10 cellular contexts compared by ENCODE assay signal in genomic region chr7:120554960-120555571, GRCh38.
DNase-seq lines count a peak whose midpoint lies in the region; ATAC-seq and TF ChIP-seq lines count a peak whose summit lies in the region.
"Had no signal": no experiment of that assay in that cellular context is flagged by ENCODE, and none has a peak within 500 bp of the region (broad histone marks: within the 10 kb centered on the region; RNA-seq: fewer than 3 reads in every experiment).

No MANE protein-coding gene starts in this region.

- BruUV-seq in Panc1 (replicated peaks; lab: Mats Ljungman, UMichigan) = no TSS peak

- H3K4me3 Mint-ChIP-seq in activated CD8-positive, alpha-beta T cell treated with anti-CD3 and anti-CD28 coated beads for 36 hours = no peak overlapping the region
- H3K4me3 Mint-ChIP-seq in activated CD8-positive, alpha-beta T cell treated with anti-CD3 and anti-CD28 coated beads, Interleukin-2, amount 10 ng/mL, durations not matched to agents 7 days and 5 days = no peak overlapping the region
- H3K4me3 Mint-ChIP-seq in CD8-positive, alpha-beta memory T cell = no peak overlapping the region
- H3K4me3 Mint-ChIP-seq: CD4-positive, CD25-positive, alpha-beta regulatory T cell; dendritic cell treated with granulocyte-macrophage colony-stimulating factor and Interleukin-4, amounts not matched to agents 40 ng/mL and 50 ng/mL, for 4 days had no signal

- POLR2A ChIA-PET in activated CD8-positive, alpha-beta T cell treated with anti-CD3 and anti-CD28 coated beads for 36 hours (lab: Charles Lee) = no interaction called here
- POLR2A ChIA-PET in activated CD8-positive, alpha-beta T cell treated with anti-CD3 and anti-CD28 coated beads, Interleukin-2, amount 10 ng/mL, durations not matched to agents 7 days and 5 days (lab: Charles Lee) = no interaction called here
- POLR2A ChIA-PET in Panc1 (lab: Charles Lee) = no interaction called here
- POLR2A ChIA-PET in CD8-positive, alpha-beta memory T cell (lab: Charles Lee) = no interaction called here

- H3K4me3 ChIP-seq in Panc1 (ENCODE audit: low read depth in 2 of 2, low read length in 2 of 2) (no peak overlapping the region), epithelial cell of proximal tubule (ENCODE audit: low read depth, low read length) (no peak overlapping the region), ovary (no peak overlapping the region)
- H3K4me3 ChIP-seq in CD8-positive, alpha-beta memory T cell (ENCODE audit: low read length) = no peak overlapping the region

- TF ChIP-seq CTCF in activated CD8-positive, alpha-beta T cell treated with anti-CD3 and anti-CD28 coated beads for 36 hours (IDR thresholded peaks at IDR 0.05) = no peak
- TF ChIP-seq CTCF in Panc1 (IDR thresholded peaks at IDR 0.05) (peak; percentile 67), epithelial cell of proximal tubule (conservative IDR thresholded peaks at IDR 0.05; ENCODE audit: low read depth, low read length) (peak; percentile 92), ovary (IDR thresholded peaks at IDR 0.05) (peak; percentile 18 to 26 (median 26))

- no peak overlapping the region for H3K27ac Mint-ChIP-seq in activated CD8-positive, alpha-beta T cell treated with anti-CD3 and anti-CD28 coated beads for 36 hours
- H3K27ac Mint-ChIP-seq in activated CD8-positive, alpha-beta T cell treated with anti-CD3 and anti-CD28 coated beads, Interleukin-2, amount 10 ng/mL, durations not matched to agents 7 days and 5 days = no peak overlapping the region
- H3K27ac Mint-ChIP-seq in CD8-positive, alpha-beta memory T cell = no peak overlapping the region
- H3K27ac Mint-ChIP-seq: CD4-positive, CD25-positive, alpha-beta regulatory T cell; dendritic cell treated with granulocyte-macrophage colony-stimulating factor and Interleukin-4, amounts not matched to agents 40 ng/mL and 50 ng/mL, for 4 days had no signal

- no peak for ATAC-seq in activated CD8-positive, alpha-beta T cell treated with anti-CD3 and anti-CD28 coated beads for 36 hours
- no peak for ATAC-seq in activated CD8-positive, alpha-beta T cell treated with anti-CD3 and anti-CD28 coated beads, Interleukin-2, amount 10 ng/mL, durations not matched to agents 7 days and 5 days
- ATAC-seq in Panc1 = peak; percentile 76; the same call in 1 of the 2 replicates

- TF ChIP-seq POLR2A in ovary (IDR thresholded peaks at IDR 0.05) = no peak

- no peaks in the 10 kb centered on the region for H3K4me1 ChIP-seq in Panc1 (ENCODE audit: control insufficient read depth, insufficient read depth, low read length)
- H3K4me1 ChIP-seq in ovary (ENCODE audit: insufficient read depth) = no peaks in the 10 kb centered on the region
- no peaks in the 10 kb centered on the region for H3K4me1 ChIP-seq in CD8-positive, alpha-beta memory T cell (ENCODE audit: insufficient read depth, low read length)

- no peaks in the 10 kb centered on the region for H3K9me3 Mint-ChIP-seq in activated CD8-positive, alpha-beta T cell treated with anti-CD3 and anti-CD28 coated beads for 36 hours
- no peaks in the 10 kb centered on the region for H3K9me3 Mint-ChIP-seq in activated CD8-positive, alpha-beta T cell treated with anti-CD3 and anti-CD28 coated beads, Interleukin-2, amount 10 ng/mL, durations not matched to agents 7 days and 5 days (ENCODE audit: insufficient read depth)
- peaks cover 0 to 22% (median 0%) of the 10 kb centered on the region in 5 donors for H3K9me3 Mint-ChIP-seq in CD8-positive, alpha-beta memory T cell
- H3K9me3 Mint-ChIP-seq: dendritic cell treated with granulocyte-macrophage colony-stimulating factor and Interleukin-4, amounts not matched to agents 40 ng/mL and 50 ng/mL, for 4 days had no signal

- DNase-seq in activated CD8-positive, alpha-beta T cell treated with anti-CD3 and anti-CD28 coated beads for 36 hours = peak; percentile 38
- no peak for DNase-seq in activated CD8-positive, alpha-beta T cell treated with anti-CD3 and anti-CD28 coated beads, Interleukin-2, amount 10 ng/mL, durations not matched to agents 7 days and 5 days
- DNase-seq in H4 (ENCODE audit: low spot score) (peak; percentile 63), KBM-7 (peak; percentile 47), Panc1 (ENCODE audit: low read depth, low spot score) (peak; percentile 18), epithelial cell of proximal tubule (ENCODE audit: low read depth) (no peak), ovary (peak in 3 of 5 donors; percentile 14 to 42 (median 19))
- no peak for DNase-seq in CD8-positive, alpha-beta memory T cell

- in situ Hi-C loops in KBM-7 (cut with MboI; ENCODE audit: low pct_unique_long_range_greater_than_20kb, low sequenced_read_pairs) (no loop called here), Panc1 (cut with HindIII; ENCODE audit: low pct_unique_long_range_greater_than_20kb, low sequenced_read_pairs) (no loop called here)

- no peaks in the 10 kb centered on the region for H3K4me1 Mint-ChIP-seq in activated CD8-positive, alpha-beta T cell treated with anti-CD3 and anti-CD28 coated beads for 36 hours (ENCODE audit: low read depth)
- no peaks in the 10 kb centered on the region for H3K4me1 Mint-ChIP-seq in activated CD8-positive, alpha-beta T cell treated with anti-CD3 and anti-CD28 coated beads, Interleukin-2, amount 10 ng/mL, durations not matched to agents 7 days and 5 days (ENCODE audit: low read depth)
- H3K4me1 Mint-ChIP-seq in CD8-positive, alpha-beta memory T cell = no peaks in the 10 kb centered on the region
- H3K4me1 Mint-ChIP-seq: CD4-positive, CD25-positive, alpha-beta regulatory T cell had no signal

- no peak for TF ChIP-seq EP300 in ovary (IDR thresholded peaks at IDR 0.05)

- H3K27me3 ChIP-seq in Panc1 (ENCODE audit: control insufficient read depth, insufficient read depth, low read length) (no peaks in the 10 kb centered on the region), ovary (no peaks in the 10 kb centered on the region)
- no peaks in the 10 kb centered on the region for H3K27me3 ChIP-seq in CD8-positive, alpha-beta memory T cell (ENCODE audit: insufficient read depth, low read length, poor library complexity, severe bottlenecking)

- H3K27me3 Mint-ChIP-seq in activated CD8-positive, alpha-beta T cell treated with anti-CD3 and anti-CD28 coated beads for 36 hours = no peaks in the 10 kb centered on the region
- no peaks in the 10 kb centered on the region for H3K27me3 Mint-ChIP-seq in activated CD8-positive, alpha-beta T cell treated with anti-CD3 and anti-CD28 coated beads, Interleukin-2, amount 10 ng/mL, durations not matched to agents 7 days and 5 days (ENCODE audit: low read depth)
- H3K27me3 Mint-ChIP-seq in CD8-positive, alpha-beta memory T cell = no peaks in the 10 kb centered on the region
- H3K27me3 Mint-ChIP-seq: CD4-positive, CD25-positive, alpha-beta regulatory T cell; dendritic cell treated with granulocyte-macrophage colony-stimulating factor and Interleukin-4, amounts not matched to agents 40 ng/mL and 50 ng/mL, for 4 days had no signal

- CTCF ChIA-PET in activated CD8-positive, alpha-beta T cell treated with anti-CD3 and anti-CD28 coated beads for 36 hours (lab: Charles Lee) = interaction anchor here (1.5 kb wide), 1 partner anchor 28 kb away, joined by 3 read pairs; no protein-coding TSS in a partner anchor
- CTCF ChIA-PET in activated CD8-positive, alpha-beta T cell treated with anti-CD3 and anti-CD28 coated beads, Interleukin-2, amount 10 ng/mL, durations not matched to agents 7 days and 5 days (lab: Charles Lee) = no interaction called here
- CTCF ChIA-PET in Panc1 (lab: Charles Lee) = no interaction called here
- CTCF ChIA-PET in CD8-positive, alpha-beta memory T cell (lab: Charles Lee) = no interaction called here

- intact Hi-C loops in activated CD8-positive, alpha-beta T cell treated with anti-CD3 and anti-CD28 coated beads for 36 hours (cut with micrococcal nuclease) = no loop called here
- intact Hi-C loops in Panc1 (cut with micrococcal nuclease; ENCODE audit: unreplicated experiment) = loop anchor here (10.0 kb wide), 1 partner anchor 620 kb away; no protein-coding TSS in a partner anchor
- intact Hi-C loops in ovary (cut with DNase I) = no loop called here

- H3K27ac ChIP-seq in Panc1 (ENCODE audit: low read length) (no peak overlapping the region), ovary (no peak overlapping the region)
- no peak overlapping the region for H3K27ac ChIP-seq in CD8-positive, alpha-beta memory T cell (ENCODE audit: low read depth, low read length)

- H3K9me3 ChIP-seq in Panc1 (ENCODE audit: control insufficient read depth, insufficient read depth, low read depth, low read length) (no peaks in the 10 kb centered on the region), ovary (no peaks in the 10 kb centered on the region)
- H3K9me3 ChIP-seq in CD8-positive, alpha-beta memory T cell (ENCODE audit: low read length) = no peaks in the 10 kb centered on the region

- H3K36me3 ChIP-seq in Panc1 (ENCODE audit: control insufficient read depth, insufficient read depth, low read length) = no peaks in the 10 kb centered on the region
- H3K36me3 ChIP-seq in ovary = no peaks in the 10 kb centered on the region
- no peaks in the 10 kb centered on the region for H3K36me3 ChIP-seq in CD8-positive, alpha-beta memory T cell (ENCODE audit: insufficient read depth, low read length)

- H3K36me3 Mint-ChIP-seq in activated CD8-positive, alpha-beta T cell treated with anti-CD3 and anti-CD28 coated beads for 36 hours (ENCODE audit: low read depth) = no peaks in the 10 kb centered on the region
- H3K36me3 Mint-ChIP-seq in activated CD8-positive, alpha-beta T cell treated with anti-CD3 and anti-CD28 coated beads, Interleukin-2, amount 10 ng/mL, durations not matched to agents 7 days and 5 days (ENCODE audit: low read depth) = no peaks in the 10 kb centered on the region
- no peaks in the 10 kb centered on the region for H3K36me3 Mint-ChIP-seq in CD8-positive, alpha-beta memory T cell
- H3K36me3 Mint-ChIP-seq: CD4-positive, CD25-positive, alpha-beta regulatory T cell had no signal

Comparison
In these comparisons a context has a peak if more than half of its experiments do, and no peak if none do; other contexts are left out.
1. DNase-seq: peak in activated CD8-positive, alpha-beta T cell treated with anti-CD3 and anti-CD28 coated beads for 36 hours (single experiment), H4 (single experiment), KBM-7 (single experiment), Panc1 (single experiment) and ovary (3 of 5); none in activated CD8-positive, alpha-beta T cell treated with anti-CD3 and anti-CD28 coated beads, Interleukin-2, amount 10 ng/mL, durations not matched to agents 7 days and 5 days (single experiment), epithelial cell of proximal tubule (single experiment) and CD8-positive, alpha-beta memory T cell (0 of 5).